13 cellular contexts compared by ENCODE assay signal in genomic region chr21:46001821-46002681, GRCh38. TPM values are rescaled to one million over a fixed set of nuclear protein-coding genes. Genes with fewer than 3 reads are reported as not detected.
DNase-seq lines count a peak whose midpoint lies in the region; ATAC-seq and TF ChIP-seq lines count a peak whose summit lies in the region.
"Had no signal": no experiment of that assay in that cellular context is flagged by ENCODE, and none has a peak within 500 bp of the region (broad histone marks: within the 10 kb centered on the region; RNA-seq: fewer than 3 reads in every experiment).

No MANE protein-coding gene starts in this region.

- H3K27ac Mint-ChIP-seq in MCF 10A (ENCODE audit: low read depth, unreplicated experiment) (no peak overlapping the region), natural killer cell (no peak overlapping the region)
- H3K27ac Mint-ChIP-seq in activated CD4-positive, alpha-beta T cell treated with anti-CD3 and anti-CD28 coated beads, Interleukin-2, amount 10 ng/mL, durations not matched to agents 24 days and 14 days, result no peak overlapping the region
- H3K27ac Mint-ChIP-seq: T-helper 2 cell treated with Interferon-gamma antibody and Interleukin-4, amounts not matched to agents 5 μg/mL and 100 μg/mL, for 36 hours had no signal

- H3K4me3 ChIP-seq in breast epithelium (no peak overlapping the region), esophagus muscularis mucosa (no peak overlapping the region), aorta (ENCODE audit: low read length in 2 of 2) (no peak overlapping the region)

- H3K9me3 ChIP-seq in breast epithelium (peaks cover 0 to 4% of the 10 kb centered on the region in 2 donors), esophagus muscularis mucosa (no peaks in the 10 kb centered on the region), aorta (ENCODE audit: control insufficient read depth, low read length) (no peaks in the 10 kb centered on the region)

- H3K36me3 ChIP-seq in breast epithelium, result no peaks in the 10 kb centered on the region
- peaks cover 63 to 77% (median 73%) of the 10 kb centered on the region in 4 donors for H3K36me3 ChIP-seq in esophagus muscularis mucosa
- H3K36me3 ChIP-seq in aorta (ENCODE audit: control insufficient read depth in 1 of 2, insufficient read depth in 2 of 2, low read length in 1 of 2), result peaks cover 2 to 26% of the 10 kb centered on the region in 2 donors

- ATAC-seq in natural killer cell (no peak), aorta (ENCODE audit: low FRiP score) (no peak), HG03354 (IDR thresholded peaks at IDR 0.05; ENCODE audit: poor library complexity, severe bottlenecking, unreplicated experiment) (no peak), HG03457 (IDR thresholded peaks at IDR 0.05; ENCODE audit: unreplicated experiment) (no peak)

- no peak for TF ChIP-seq CTCF in breast epithelium (IDR thresholded peaks at IDR 0.05)
- TF ChIP-seq CTCF in MCF 10A (IDR thresholded peaks at IDR 0.05; ENCODE audit: unreplicated experiment), result no peak
- no peak for TF ChIP-seq CTCF in esophagus muscularis mucosa (IDR thresholded peaks at IDR 0.05)
- no peak for TF ChIP-seq CTCF in natural killer cell (IDR thresholded peaks at IDR 0.05)

- H3K27me3 ChIP-seq in breast epithelium (no peaks in the 10 kb centered on the region), esophagus muscularis mucosa (no peaks in the 10 kb centered on the region), aorta (ENCODE audit: control insufficient read depth in 1 of 2, insufficient read depth in 2 of 2, low read length in 1 of 2) (no peaks in the 10 kb centered on the region)

- 84% methylated on average over 19 of the region's 51 CpGs for WGBS in esophagus muscularis mucosa
- 88 to 89% methylated on average over 51 of the region's 51 CpGs for WGBS in aorta, 2 donors

- no peaks in the 10 kb centered on the region for H3K4me1 Mint-ChIP-seq in MCF 10A (ENCODE audit: insufficient read depth, unreplicated experiment)
- H3K4me1 Mint-ChIP-seq in natural killer cell, result no peaks in the 10 kb centered on the region
- no peaks in the 10 kb centered on the region for H3K4me1 Mint-ChIP-seq in activated CD4-positive, alpha-beta T cell treated with anti-CD3 and anti-CD28 coated beads, Interleukin-2, amount 10 ng/mL, durations not matched to agents 24 days and 14 days

- H3K9me3 Mint-ChIP-seq in MCF 10A (ENCODE audit: unreplicated experiment), result peaks cover 17% of the 10 kb centered on the region
- no peaks in the 10 kb centered on the region for H3K9me3 Mint-ChIP-seq in natural killer cell
- H3K9me3 Mint-ChIP-seq in activated CD4-positive, alpha-beta T cell treated with anti-CD3 and anti-CD28 coated beads, Interleukin-2, amount 10 ng/mL, durations not matched to agents 24 days and 14 days, result peaks cover 4% of the 10 kb centered on the region
- H3K9me3 Mint-ChIP-seq: T-helper 2 cell treated with Interferon-gamma antibody and Interleukin-4, amounts not matched to agents 5 μg/mL and 100 μg/mL, for 36 hours had no signal

- CTCF ChIA-PET in MCF 10A (lab: Yijun Ruan, JAX), result no interaction called here

- no TSS peak for BruUV-seq in MCF 10A (replicated peaks; lab: Mats Ljungman, UMichigan)

- no peak overlapping the region for H3K27ac ChIP-seq in breast epithelium
- peak overlapping the region; percentile 72 to 85 (median 81) for H3K27ac ChIP-seq in esophagus muscularis mucosa (replicated peaks in 1 of 4)
- H3K27ac ChIP-seq in aorta (ENCODE audit: low read depth in 1 of 2, low read length in 2 of 2), result no peak overlapping the region

- H3K27me3 Mint-ChIP-seq in MCF 10A (ENCODE audit: insufficient read depth, unreplicated experiment), result no peaks in the 10 kb centered on the region
- H3K27me3 Mint-ChIP-seq in natural killer cell (ENCODE audit: low read depth in 2 of 2), result no peaks in the 10 kb centered on the region
- H3K27me3 Mint-ChIP-seq in activated CD4-positive, alpha-beta T cell treated with anti-CD3 and anti-CD28 coated beads, Interleukin-2, amount 10 ng/mL, durations not matched to agents 24 days and 14 days, result no peaks in the 10 kb centered on the region

- H3K4me3 Mint-ChIP-seq in MCF 10A (ENCODE audit: unreplicated experiment) (no peak overlapping the region), natural killer cell (no peak overlapping the region)
- H3K4me3 Mint-ChIP-seq in activated CD4-positive, alpha-beta T cell treated with anti-CD3 and anti-CD28 coated beads, Interleukin-2, amount 10 ng/mL, durations not matched to agents 24 days and 14 days, result no peak overlapping the region
- H3K4me3 Mint-ChIP-seq: T-helper 2 cell treated with Interferon-gamma antibody and Interleukin-4, amounts not matched to agents 5 μg/mL and 100 μg/mL, for 36 hours had no signal

- intact Hi-C loops in breast epithelium (cut with DNase I; ENCODE audit: low total_unique reads) (no loop called here), MCF 10A (cut with micrococcal nuclease) (no loop called here), esophagus muscularis mucosa (cut with DNase I) (no loop called here), natural killer cell (cut with micrococcal nuclease) (no loop called here), aorta (cut with DNase I) (no loop called here)
- intact Hi-C loops in activated CD4-positive, alpha-beta T cell treated with anti-CD3 and anti-CD28 coated beads, Interleukin-2, amount 10 ng/mL, durations not matched to agents 24 days and 14 days (cut with micrococcal nuclease), result no loop called here

- no peak for TF ChIP-seq EP300 in esophagus muscularis mucosa (IDR thresholded peaks at IDR 0.05)

- POLR2A ChIA-PET in MCF 10A (lab: Yijun Ruan, JAX), result no interaction called here

- TF ChIP-seq POLR2A in breast epithelium (IDR thresholded peaks at IDR 0.05), result no peak
- TF ChIP-seq POLR2A in esophagus muscularis mucosa (IDR thresholded peaks at IDR 0.05; ENCODE audit: low read depth), result no peak

- H3K4me1 ChIP-seq in breast epithelium (no peaks in the 10 kb centered on the region), esophagus muscularis mucosa (peaks cover 0 to 39% (median 37%) of the 10 kb centered on the region in 4 donors), aorta (ENCODE audit: control insufficient read depth in 1 of 2, insufficient read depth in 2 of 2, low read length in 2 of 2) (no peaks in the 10 kb centered on the region)

- peaks cover 6% of the 10 kb centered on the region for H3K36me3 Mint-ChIP-seq in MCF 10A (ENCODE audit: insufficient read depth, unreplicated experiment)
- H3K36me3 Mint-ChIP-seq in natural killer cell, result no peaks in the 10 kb centered on the region
- no peaks in the 10 kb centered on the region for H3K36me3 Mint-ChIP-seq in activated CD4-positive, alpha-beta T cell treated with anti-CD3 and anti-CD28 coated beads, Interleukin-2, amount 10 ng/mL, durations not matched to agents 24 days and 14 days (ENCODE audit: low read depth)

- DNase-seq in breast epithelium (ENCODE audit: low spot score in 2 of 2) (peak; percentile 17 to 45), MCF 10A (ENCODE audit: unreplicated experiment) (no peak), esophagus muscularis mucosa (ENCODE audit: extremely low spot score) (no peak), natural killer cell (peak; percentile 12), aorta (peak; percentile 44 to 72)
- no peak for DNase-seq in activated CD4-positive, alpha-beta T cell treated with anti-CD3 and anti-CD28 coated beads, Interleukin-2, amount 10 ng/mL, durations not matched to agents 24 days and 14 days
- DNase-seq: activated CD4-positive, alpha-beta T cell treated with anti-CD3 and anti-CD28 coated beads, Interleukin-2, amount 50 U/mL, for 1 hour; NCI-H2029 treated with DMSO at 0.1 percent for 48 hours; NCI-H69; small intestine had no signal

RNA-seq across cellular contexts. Expression of gene COL6A1, which starts 20.5 kb away (rescaled TPM):
- total RNA-seq in breast epithelium (100 to 1,000 TPM; 137 to 527 (median 201) TPM), MCF 10A (2022) (3.2 and 3.5 TPM in 2 replicates), esophagus muscularis mucosa (1,000 to 10,000 TPM in 2 of 4 donors, 100 to 1,000 TPM in 2; 646 to 1,432 (median 1,078) TPM), natural killer cell (1 to 10 TPM; 1.0 to 5.2 (median 2.5) TPM), aorta (100 to 1,000 TPM; 458 to 593 TPM)
- 1,000 to 10,000 TPM in 1 of 2 donors, 100 to 1,000 TPM in 1; 156 to 1,773 TPM for polyA plus RNA-seq in aorta
- 0.40 and 0.47 TPM in 2 replicates for total RNA-seq in activated CD4-positive, alpha-beta T cell treated with anti-CD3 and anti-CD28 coated beads, Interleukin-2, amount 10 ng/mL, durations not matched to agents 24 days and 14 days

Comparison
In these comparisons a context has a peak if more than half of its experiments do, and no peak if none do; other contexts are left out.
1. DNase-seq: peak in breast epithelium (2 of 2), natural killer cell (single experiment) and aorta (2 of 2); none in MCF 10A (single experiment), esophagus muscularis mucosa (single experiment) and activated CD4-positive, alpha-beta T cell treated with anti-CD3 and anti-CD28 coated beads, Interleukin-2, amount 10 ng/mL, durations not matched to agents 24 days and 14 days (single experiment).
2. RNA of gene COL6A1, which starts 20.5 kb away (total RNA-seq): 646 to 1,432 TPM in esophagus muscularis mucosa, 458 to 593 TPM in aorta and 137 to 527 TPM in breast epithelium; 3.2 to 3.5 TPM in MCF 10A, 1.0 to 5.2 TPM in natural killer cell and 0.40 to 0.47 TPM in activated CD4-positive, alpha-beta T cell treated with anti-CD3 and anti-CD28 coated beads, Interleukin-2, amount 10 ng/mL, durations not matched to agents 24 days and 14 days; every median in the first group is over 10 times any median in the second.
3. H3K27ac ChIP-seq: peak in esophagus muscularis mucosa (4 of 4); none in breast epithelium (0 of 2) and aorta (0 of 2).